Comparison of ENCODE assay signal across 29 cellular contexts in genomic region chr11:77026236-77026635, GRCh38. TPM values are rescaled to one million over a fixed set of nuclear protein-coding genes. Genes with fewer than 3 reads are reported as not detected.
"Had no signal": no experiment of that assay in that cellular context is flagged by ENCODE, and none has a peak within 500 bp of the region (broad histone marks: within the 10 kb centered on the region; RNA-seq: fewer than 3 reads in every experiment).

No MANE protein-coding gene starts in this region.

- H3K36me3 ChIP-seq: adrenal gland, cardiac muscle cell, neural progenitor cell, right atrium auricular region, tibial nerve had no signal

- H3K4me1 ChIP-seq: adrenal gland, lower lobe of right lung, right atrium auricular region, tibial nerve had no signal

- ATAC-seq: activated CD4-positive, alpha-beta T cell treated with anti-CD3 and anti-CD28 coated beads for 36 hours; activated CD8-positive, alpha-beta memory T cell treated with anti-CD3 and anti-CD28 coated beads, Interleukin-2, amount 10 ng/mL, durations not matched to agents 7 days and 5 days; activated CD8-positive, alpha-beta T cell treated with anti-CD3 and anti-CD28 coated beads, Interleukin-2, amount 10 ng/mL, durations not matched to agents 7 days and 5 days; esophagus mucosa; foreskin keratinocyte; lower lobe of right lung; natural killer cell had no signal

- H3K9ac ChIP-seq: neural progenitor cell had no signal

- H3K4me2 ChIP-seq: neural progenitor cell had no signal

- FAIRE-seq: islet of Langerhans had no signal

- DNase-seq: activated B cell treated with CpG ODN at 0.5 μM for 24 hours; activated CD4-positive, alpha-beta T cell treated with anti-CD3 and anti-CD28 coated beads for 36 hours; activated CD8-positive, alpha-beta memory T cell treated with anti-CD3 and anti-CD28 coated beads, Interleukin-2, amount 10 ng/mL, durations not matched to agents 7 days and 5 days; activated CD8-positive, alpha-beta T cell treated with anti-CD3 and anti-CD28 coated beads, Interleukin-2, amount 10 ng/mL, durations not matched to agents 7 days and 5 days; activated naive CD4-positive, alpha-beta T cell treated with Interleukin-2 at 50 U/mL for 16 hours; activated naive CD8-positive, alpha-beta T cell treated with anti-CD3 and anti-CD28 coated beads for 36 hours; activated T-cell treated with anti-CD3 and anti-CD28 coated beads, Interleukin-2, amount 50 U/mL, for 48 hours; adrenal gland; aorta; cerebellar nuclear complex; cortex of kidney; foreskin keratinocyte; left lung; lower lobe of right lung; mesenchymal stem cell; natural killer cell; occipital lobe; stimulated activated naive CD4-positive, alpha-beta T cell had no signal

- H3K4me3 ChIP-seq: adrenal gland, cardiac muscle cell, left lung, lower lobe of right lung, neural progenitor cell, right atrium auricular region, tibial nerve had no signal

- H3K27ac ChIP-seq: adrenal gland, cardiac muscle cell, foreskin keratinocyte, left lung, lower lobe of right lung, neural progenitor cell, right atrium auricular region, tibial nerve had no signal

- H2AFZ ChIP-seq: neural progenitor cell had no signal

- H3K9me3 ChIP-seq: adrenal gland, left lung, lower lobe of right lung, right atrium auricular region, tibial nerve had no signal

- H3K27me3 ChIP-seq: cardiac muscle cell, neural progenitor cell, right atrium auricular region had no signal

RNA-seq across cellular contexts. Expression of gene B3GNT6, which starts 8.0 kb away (rescaled TPM):
- total RNA-seq: activated B cell treated with CpG ODN at 0.5 μM for 24 hours; activated CD4-positive, alpha-beta T cell treated with anti-CD3 and anti-CD28 coated beads for 36 hours; activated CD8-positive, alpha-beta memory T cell treated with anti-CD3 and anti-CD28 coated beads, Interleukin-2, amount 10 ng/mL, durations not matched to agents 7 days and 5 days; activated CD8-positive, alpha-beta T cell treated with anti-CD3 and anti-CD28 coated beads, Interleukin-2, amount 10 ng/mL, durations not matched to agents 7 days and 5 days; activated naive CD8-positive, alpha-beta T cell treated with anti-CD3 and anti-CD28 coated beads for 36 hours; adrenal gland; aorta; cardiac muscle cell; endothelial cell of umbilical vein; foreskin keratinocyte; glomerular endothelial cell; lower lobe of right lung; natural killer cell; occipital lobe; pulmonary artery endothelial cell; right atrium auricular region; T-helper 1 cell treated with Interleukin-12 subunit alpha and Interleukin-12 subunit beta and Interleukin-4 antibody, amounts not matched to agents 30 ng/mL and 1 ng/mL, for 36 hours; tibial nerve; urinary bladder had no signal
- polyA plus RNA-seq: adrenal gland, aorta, cardiac muscle cell, endothelial cell of umbilical vein, foreskin keratinocyte, urinary bladder had no signal
